Comparison of ENCODE assay signal across 32 cellular contexts in genomic region chr16:15073101-15073500, GRCh38.
"Had no signal": no experiment of that assay in that cellular context is flagged by ENCODE, and none has a peak within 500 bp of the region (broad histone marks: within the 10 kb centered on the region; RNA-seq: fewer than 3 reads in every experiment).

No MANE protein-coding gene starts in this region.

- H3K27me3 ChIP-seq: body of pancreas, esophagus muscularis mucosa, foreskin keratinocyte, gastrocnemius medialis had no signal

- H3K27me3 Mint-ChIP-seq: activated B cell treated with CpG ODN at 0.5 μM for 24 hours; activated CD8-positive, alpha-beta T cell treated with anti-CD3 and anti-CD28 coated beads for 36 hours; activated naive CD8-positive, alpha-beta T cell; activated T-helper 17 cell treated with anti-CD3 and anti-CD28 coated beads, Interleukin-2, amount 50 U/mL, for 72 hours; effector memory CD8-positive, alpha-beta T cell; T-helper 17 cell had no signal

- H3K4me3 Mint-ChIP-seq: activated B cell treated with CpG ODN at 0.5 μM for 24 hours; activated CD8-positive, alpha-beta T cell treated with anti-CD3 and anti-CD28 coated beads for 36 hours; activated naive CD8-positive, alpha-beta T cell; activated T-cell treated with anti-CD3 and anti-CD28 coated beads, Interleukin-2, amount 50 U/mL, for 4 hours; activated T-helper 17 cell treated with anti-CD3 and anti-CD28 coated beads, Interleukin-2, amount 50 U/mL, for 72 hours; T-helper 17 cell; T-helper 2 cell treated with Interferon-gamma antibody and Interleukin-4, amounts not matched to agents 5 μg/mL and 100 μg/mL, for 36 hours had no signal

- H3K4me3 ChIP-seq: body of pancreas, esophagus muscularis mucosa, gastrocnemius medialis had no signal

- DNase-seq: activated B cell treated with CpG ODN at 0.5 μM for 24 hours; activated CD4-positive, alpha-beta T cell treated with anti-CD3 and anti-CD28 coated beads for 48 hours; activated CD4-positive, alpha-beta T cell treated with anti-CD3 and anti-CD28 coated beads, Interleukin-2, amount 50 U/mL, for 1 hour; activated CD4-positive, alpha-beta T cell treated with anti-CD3 and anti-CD28 coated beads, Interleukin-2, amount 50 U/mL, for 48 hours; activated CD8-positive, alpha-beta memory T cell treated with anti-CD3 and anti-CD28 coated beads for 24 hours; activated CD8-positive, alpha-beta T cell treated with anti-CD3 and anti-CD28 coated beads for 36 hours; activated effector memory CD4-positive, alpha-beta T cell treated with Interleukin-2 at 50 U/mL for 16 hours; activated gamma-delta T cell treated with Interleukin-2 at 50 U/mL for 16 hours; activated naive CD4-positive, alpha-beta T cell treated with anti-CD3 and anti-CD28 coated beads, Interleukin-2, amount 50 U/mL, for 16 hours; activated naive CD4-positive, alpha-beta T cell treated with Interleukin-2 at 50 U/mL for 16 hours; activated T-cell treated with anti-CD3 and anti-CD28 coated beads, Interleukin-2, amount 50 U/mL, for 4 hours; amygdala; aorta; body of pancreas; caudate nucleus; cortex of kidney; dermis blood vessel endothelial cell; effector CD4-positive, alpha-beta T cell; effector memory CD8-positive, alpha-beta T cell; erythroblast; foreskin keratinocyte; gastrocnemius medialis; glutamatergic neuron; T-helper 1 cell; T-helper 17 cell; T1000; WERI-Rb-1 had no signal

- H3K4me1 Mint-ChIP-seq: activated B cell treated with CpG ODN at 0.5 μM for 24 hours; activated T-helper 17 cell treated with anti-CD3 and anti-CD28 coated beads, Interleukin-2, amount 50 U/mL, for 72 hours had no signal

- H3K4me1 ChIP-seq: body of pancreas, foreskin keratinocyte, gastrocnemius medialis had no signal

- H3K27ac ChIP-seq: body of pancreas, esophagus muscularis mucosa, foreskin keratinocyte, WERI-Rb-1 had no signal

- ATAC-seq: activated CD4-positive, CD25-positive, alpha-beta regulatory T cell treated with anti-CD3 and anti-CD28 coated beads, Interleukin-2, amount 50 U/mL, for 24 hours; activated CD8-positive, alpha-beta T cell treated with anti-CD3 and anti-CD28 coated beads for 36 hours; activated T-helper 17 cell treated with anti-CD3 and anti-CD28 coated beads, Interleukin-2, amount 50 U/mL, for 72 hours had no signal

- H3K9me3 Mint-ChIP-seq: activated B cell treated with CpG ODN at 0.5 μM for 24 hours; activated CD8-positive, alpha-beta T cell treated with anti-CD3 and anti-CD28 coated beads for 36 hours; activated T-cell treated with anti-CD3 and anti-CD28 coated beads, Interleukin-2, amount 50 U/mL, for 4 hours; activated T-helper 17 cell treated with anti-CD3 and anti-CD28 coated beads, Interleukin-2, amount 50 U/mL, for 72 hours; effector memory CD8-positive, alpha-beta T cell; T-helper 2 cell treated with Interferon-gamma antibody and Interleukin-4, amounts not matched to agents 5 μg/mL and 100 μg/mL, for 36 hours had no signal

- H3K9me3 ChIP-seq: body of pancreas, esophagus muscularis mucosa, gastrocnemius medialis had no signal

- H3K27ac Mint-ChIP-seq: activated B cell treated with CpG ODN at 0.5 μM for 24 hours; activated CD8-positive, alpha-beta T cell treated with anti-CD3 and anti-CD28 coated beads for 36 hours; activated naive CD8-positive, alpha-beta T cell; activated T-helper 17 cell treated with anti-CD3 and anti-CD28 coated beads, Interleukin-2, amount 50 U/mL, for 72 hours; effector memory CD8-positive, alpha-beta T cell; T-helper 17 cell; T-helper 2 cell treated with Interferon-gamma antibody and Interleukin-4, amounts not matched to agents 5 μg/mL and 100 μg/mL, for 36 hours had no signal
